ENCODE assay signal across 1 cellular context in genomic region chr2:241686649-241687425, GRCh38.
TF ChIP-seq lines count a peak whose summit lies in the region.

Gene DTYMK (minus strand): TSS chr2:241686815. CDS start chr2:241686783, 32 bp downstream.

TF ChIP-seq in GM23338, 12 proteins besides CTCF, POLR2A, EP300 and RAD21:
- TF ChIP-seq REST (IDR thresholded peaks at IDR 0.05; ENCODE audit: unreplicated experiment) (no peak), ETS1 (IDR thresholded peaks at IDR 0.05) (peak; percentile 38; the same call in 1 of the 2 replicates), NANOG (IDR thresholded peaks at IDR 0.05; ENCODE audit: borderline replicate concordance) (0 out of 2 replicates have a peak, but pooled peaks have one; percentile 9), CREB1 (CRISPR knock-in tag; IDR thresholded peaks at IDR 0.05; ENCODE audit: low read depth) (peak; percentile 93), JUNB (IDR thresholded peaks at IDR 0.05; ENCODE audit: unreplicated experiment) (no peak), POLR2AphosphoS5 (IDR thresholded peaks at IDR 0.05; ENCODE audit: low read depth) (peak; percentile 80), ZNF462 (CRISPR knock-in tag; IDR thresholded peaks at IDR 0.05) (no peak), ZNF114 (CRISPR knock-in tag; IDR thresholded peaks at IDR 0.05) (no peak), ZNF331 (CRISPR knock-in tag; IDR thresholded peaks at IDR 0.05; ENCODE audit: low read depth) (no peak)
